8 cellular contexts compared by ENCODE assay signal in the genomic region with DNA sequence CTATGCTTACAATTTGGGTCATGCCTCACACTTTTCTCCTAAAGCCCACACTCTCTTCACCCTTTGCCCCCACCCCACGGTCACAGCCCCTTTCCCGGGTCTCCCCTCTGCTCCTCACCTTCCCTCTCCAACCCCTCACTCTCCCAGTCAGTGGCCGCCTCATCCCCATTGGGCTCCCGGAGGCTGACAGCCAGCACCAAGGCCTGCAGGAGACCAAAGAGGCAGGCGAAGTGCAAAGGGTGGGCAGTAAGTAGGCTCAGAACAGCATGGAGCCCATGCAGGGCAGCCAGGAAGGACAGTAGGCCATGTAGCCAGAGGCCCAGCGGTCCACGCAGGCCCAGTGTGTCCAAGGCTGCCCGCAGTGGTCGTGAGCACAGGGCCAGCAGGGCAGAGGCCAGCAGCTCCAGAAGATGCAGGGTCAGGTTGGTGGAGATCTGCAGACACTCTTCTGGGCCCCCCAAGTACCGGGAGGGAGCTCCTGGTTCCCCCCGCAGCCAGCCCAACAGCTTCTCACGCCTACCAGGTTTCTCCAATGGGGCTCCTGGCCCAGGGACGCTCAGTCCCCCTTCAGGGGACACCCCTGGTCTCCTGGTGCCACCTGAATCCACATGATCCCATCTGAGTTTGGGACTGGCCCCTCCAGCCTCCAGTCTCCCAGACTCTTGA. TPM values are rescaled to one million over a fixed set of nuclear protein-coding genes. Genes with fewer than 3 reads are reported as not detected.
A peak's percentile ranks its signal among the peaks of the same experiment; 100 is the strongest.
DNase-seq lines count a peak whose midpoint lies in the region; ATAC-seq and TF ChIP-seq lines count a peak whose summit lies in the region.

No MANE protein-coding gene starts in this region.

- TF ChIP-seq CTCF in DOHH2 (IDR thresholded peaks at IDR 0.05; ENCODE audit: low read depth, low read length, poor library complexity, severe bottlenecking) (no peak), RWPE1 (conservative IDR thresholded peaks at IDR 0.05; ENCODE audit: low read depth) (no peak), esophagus muscularis mucosa (IDR thresholded peaks at IDR 0.05) (no peak), progenitor cell of endocrine pancreas (IDR thresholded peaks at IDR 0.05; ENCODE audit: unreplicated experiment) (no peak)

- peak overlapping the region; percentile 92 for H3K4me2 ChIP-seq in DOHH2 (ENCODE audit: low read length)

- DNase-seq in RWPE1 (ENCODE audit: low spot score) (no peak), esophagus muscularis mucosa (ENCODE audit: extremely low spot score) (no peak), progenitor cell of endocrine pancreas (ENCODE audit: low spot score, unreplicated experiment) (no peak), cerebellar cortex (ENCODE audit: low spot score) (no peak)

- ATAC-seq in GM21619 (IDR thresholded peaks at IDR 0.05; ENCODE audit: unreplicated experiment) (no peak), HG03280 (IDR thresholded peaks at IDR 0.05; ENCODE audit: unreplicated experiment) (no peak), GM21367 (IDR thresholded peaks at IDR 0.05; ENCODE audit: unreplicated experiment) (no peak)

- H3F3A ChIP-seq in DOHH2 (ENCODE audit: control insufficient read depth, insufficient read depth), result peaks cover 18% of the 10 kb centered on the region

- H3K9me3 Mint-ChIP-seq in progenitor cell of endocrine pancreas (ENCODE audit: low read depth), result no peaks in the 10 kb centered on the region

- POLR2A ChIA-PET in RWPE1 (lab: Yijun Ruan, JAX; ENCODE audit: low non-redundant PET), result no interaction called here

- peaks cover 60% of the 10 kb centered on the region for H3K79me2 ChIP-seq in DOHH2 (ENCODE audit: control insufficient read depth, low read length)

- no peaks in the 10 kb centered on the region for H3K9me2 ChIP-seq in DOHH2 (replicated peaks; ENCODE audit: control insufficient read depth, low read length)

- H3K9me3 ChIP-seq in DOHH2 (ENCODE audit: control insufficient read depth, insufficient read depth, low read length) (no peaks in the 10 kb centered on the region), esophagus muscularis mucosa (no peaks in the 10 kb centered on the region)

- H3K27ac ChIP-seq in DOHH2 (ENCODE audit: low read depth, low read length) (no peak overlapping the region), RWPE1 (peak overlapping the region; percentile 88), esophagus muscularis mucosa (replicated peaks in 1 of 4) (peak overlapping the region; percentile 84 to 99 (median 89))

- H3K27me3 ChIP-seq in DOHH2 (ENCODE audit: control insufficient read depth, low read length), result no peaks in the 10 kb centered on the region
- H3K27me3 ChIP-seq in esophagus muscularis mucosa, result no peaks in the 10 kb centered on the region

- H3K4me1 ChIP-seq in DOHH2 (ENCODE audit: control insufficient read depth, low read length) (peaks cover 54% of the 10 kb centered on the region), esophagus muscularis mucosa (peaks cover 56 to 78% (median 64%) of the 10 kb centered on the region in 4 donors)

- no peaks in the 10 kb centered on the region for H4K20me1 ChIP-seq in DOHH2 (ENCODE audit: control insufficient read depth, insufficient read depth, low read depth, low read length)

- no peak for TF ChIP-seq EP300 in esophagus muscularis mucosa (IDR thresholded peaks at IDR 0.05)

- peak overlapping the region; percentile 88 for H3K4me3 Mint-ChIP-seq in progenitor cell of endocrine pancreas (ENCODE audit: low read depth)

- no peaks in the 10 kb centered on the region for H3K27me3 Mint-ChIP-seq in progenitor cell of endocrine pancreas

- intact Hi-C loops in esophagus muscularis mucosa (cut with DNase I), result no loop called here

- no peak for TF ChIP-seq POLR2A in esophagus muscularis mucosa (IDR thresholded peaks at IDR 0.05; ENCODE audit: low read depth)

- H3K36me3 Mint-ChIP-seq in progenitor cell of endocrine pancreas (ENCODE audit: insufficient read depth), result peaks cover 7% of the 10 kb centered on the region

- CTCF ChIA-PET in RWPE1 (lab: Yijun Ruan, JAX), result no interaction called here

- H3K36me3 ChIP-seq in DOHH2 (ENCODE audit: control insufficient read depth, low read length), result peaks cover 53% of the 10 kb centered on the region
- H3K36me3 ChIP-seq in esophagus muscularis mucosa, result peaks cover 0 to 48% (median 38%) of the 10 kb centered on the region in 4 donors

- H3K4me3 ChIP-seq in DOHH2 (ENCODE audit: low read length) (peak overlapping the region; percentile 95), esophagus muscularis mucosa (peak overlapping the region; percentile 68 to 91 (median 70))

- WGBS in esophagus muscularis mucosa, result 82% methylated on average over 12 of the region's 13 CpGs

- peak overlapping the region; percentile 96 for H3K27ac Mint-ChIP-seq in progenitor cell of endocrine pancreas

- H3K4me1 Mint-ChIP-seq in progenitor cell of endocrine pancreas (ENCODE audit: low read depth), result peaks cover 57% of the 10 kb centered on the region

RNA-seq across cellular contexts. Expression of a gene that starts 1.5 kb away (rescaled TPM):
- 10 to 100 TPM; 24.5 to 39.6 (median 34.0) TPM for total RNA-seq in esophagus muscularis mucosa
- 23.6 and 24.1 TPM in 2 replicates for total RNA-seq in progenitor cell of endocrine pancreas

RNA-seq across cellular contexts. Expression of a gene that starts 3.4 kb away (rescaled TPM):
- 1 to 10 TPM; 1.5 to 3.3 (median 2.0) TPM for total RNA-seq in esophagus muscularis mucosa
- 7.1 and 7.5 TPM in 2 replicates for total RNA-seq in progenitor cell of endocrine pancreas

RNA-seq across cellular contexts. Expression of a gene that starts 5.7 kb away (rescaled TPM):
- 10 to 100 TPM; 15.8 to 21.0 (median 19.4) TPM for total RNA-seq in esophagus muscularis mucosa
- total RNA-seq in progenitor cell of endocrine pancreas, result 15.2 and 18.0 TPM in 2 replicates

RNA-seq across cellular contexts. Expression of a gene that starts 6.7 kb away (rescaled TPM):
- total RNA-seq in esophagus muscularis mucosa (100 to 1,000 TPM; 173 to 283 (median 217) TPM), progenitor cell of endocrine pancreas (458 and 471 TPM in 2 replicates)

RNA-seq across cellular contexts. Expression of a gene that starts 6.8 kb away (rescaled TPM):
- total RNA-seq in esophagus muscularis mucosa (100 to 1,000 TPM; 132 to 188 (median 153) TPM), progenitor cell of endocrine pancreas (163 and 165 TPM in 2 replicates)
